In the genomic region with DNA sequence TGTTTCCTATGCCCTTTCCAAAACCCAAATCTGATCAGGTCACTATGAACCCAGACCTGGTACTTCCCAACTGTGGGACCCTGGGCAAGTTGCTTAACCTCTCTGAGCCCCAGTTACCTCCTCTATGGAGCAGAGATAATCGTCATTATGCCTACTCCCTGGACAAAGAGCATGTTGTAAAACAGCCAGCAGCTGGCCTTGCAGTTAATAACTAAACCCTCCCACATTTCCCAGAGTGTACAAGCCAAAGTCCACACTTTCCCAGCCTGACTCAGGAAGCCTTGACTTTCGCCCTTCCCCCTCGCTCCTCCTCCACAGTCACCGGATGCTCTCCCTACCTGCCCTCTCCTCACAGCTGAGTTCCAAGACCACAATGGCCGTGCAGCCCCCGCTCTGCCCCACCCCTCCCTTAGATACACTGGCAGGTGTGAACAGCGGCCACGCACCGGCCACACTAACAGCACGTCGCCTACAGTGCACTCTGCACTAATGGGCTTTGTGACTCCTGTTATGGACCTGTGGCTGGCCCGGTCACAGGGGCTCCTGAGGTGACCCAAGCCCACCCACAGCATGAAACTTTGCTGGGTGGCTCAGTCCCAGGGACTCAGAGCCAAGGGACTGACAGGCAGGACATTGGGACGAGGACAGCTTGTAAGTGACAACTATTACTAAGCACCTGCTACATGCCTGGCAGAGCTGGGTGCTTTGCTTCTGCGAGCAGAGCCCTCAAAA, we compare ENCODE assay signal across 1 cellular context.
TF ChIP-seq lines count a peak whose summit lies in the region.

No MANE protein-coding gene starts in this region.

TF ChIP-seq in HepG2, 621 proteins besides CTCF, POLR2A, EP300 and RAD21 (continued from another document and continues in another):
- TF ChIP-seq SALL1 (CRISPR knock-in tag; IDR thresholded peaks at IDR 0.05) = peak; percentile 99
- no peak; the same call in 1 of the 2 replicates for TF ChIP-seq ZFYVE20 (CRISPR knock-in tag; IDR thresholded peaks at IDR 0.05; ENCODE audit: borderline replicate concordance, low read depth)
- no peak; the same call in none of the 2 replicates for TF ChIP-seq NFYB (CRISPR knock-in tag; IDR thresholded peaks at IDR 0.05)
- TF ChIP-seq CBX5 (CRISPR knock-in tag; IDR thresholded peaks at IDR 0.05; ENCODE audit: borderline replicate concordance) = peak; percentile 98
- TF ChIP-seq ZC3H13 (CRISPR knock-in tag; IDR thresholded peaks at IDR 0.05) = peak; percentile 96
- peak; percentile 85; the same call in 1 of the 2 replicates for TF ChIP-seq SMAD9 (CRISPR knock-in tag; IDR thresholded peaks at IDR 0.05)
- peak; percentile 83 for TF ChIP-seq ZNF224 (CRISPR knock-in tag; IDR thresholded peaks at IDR 0.05)
- TF ChIP-seq, protein P1, sequence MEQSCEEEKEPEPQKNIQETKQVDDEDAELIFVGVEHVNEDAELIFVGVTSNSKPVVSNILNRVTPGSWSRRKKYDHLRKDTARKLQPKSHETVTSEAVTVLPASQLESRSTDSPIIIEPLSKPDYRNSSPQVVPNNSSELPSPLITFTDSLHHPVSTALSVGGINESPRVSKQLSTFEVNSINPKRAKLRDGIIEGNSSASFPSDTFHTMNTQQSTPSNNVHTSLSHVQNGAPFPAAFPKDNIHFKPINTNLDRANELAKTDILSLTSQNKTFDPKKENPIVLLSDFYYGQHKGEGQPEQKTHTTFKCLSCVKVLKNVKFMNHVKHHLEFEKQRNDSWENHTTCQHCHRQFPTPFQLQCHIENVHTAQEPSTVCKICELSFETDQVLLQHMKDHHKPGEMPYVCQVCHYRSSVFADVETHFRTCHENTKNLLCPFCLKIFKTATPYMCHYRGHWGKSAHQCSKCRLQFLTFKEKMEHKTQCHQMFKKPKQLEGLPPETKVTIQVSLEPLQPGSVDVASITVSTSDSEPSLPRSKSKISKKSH (CRISPR knock-in tag; IDR thresholded peaks at IDR 0.05; ENCODE audit: borderline replicate concordance) = peak; percentile 83; the same call in 1 of the 2 replicates
- TF ChIP-seq ZBTB8A (CRISPR knock-in tag; IDR thresholded peaks at IDR 0.05; ENCODE audit: borderline replicate concordance, low read depth) = peak; percentile 80; the same call in 1 of the 2 replicates
- TF ChIP-seq ZSCAN25 (CRISPR knock-in tag; IDR thresholded peaks at IDR 0.05) = peak; percentile 99
- TF ChIP-seq ZNF790 (CRISPR knock-in tag; IDR thresholded peaks at IDR 0.05; ENCODE audit: borderline replicate concordance) = 0 out of 2 replicates have a peak, but pooled peaks have one; percentile 58
- TF ChIP-seq, protein P2, sequence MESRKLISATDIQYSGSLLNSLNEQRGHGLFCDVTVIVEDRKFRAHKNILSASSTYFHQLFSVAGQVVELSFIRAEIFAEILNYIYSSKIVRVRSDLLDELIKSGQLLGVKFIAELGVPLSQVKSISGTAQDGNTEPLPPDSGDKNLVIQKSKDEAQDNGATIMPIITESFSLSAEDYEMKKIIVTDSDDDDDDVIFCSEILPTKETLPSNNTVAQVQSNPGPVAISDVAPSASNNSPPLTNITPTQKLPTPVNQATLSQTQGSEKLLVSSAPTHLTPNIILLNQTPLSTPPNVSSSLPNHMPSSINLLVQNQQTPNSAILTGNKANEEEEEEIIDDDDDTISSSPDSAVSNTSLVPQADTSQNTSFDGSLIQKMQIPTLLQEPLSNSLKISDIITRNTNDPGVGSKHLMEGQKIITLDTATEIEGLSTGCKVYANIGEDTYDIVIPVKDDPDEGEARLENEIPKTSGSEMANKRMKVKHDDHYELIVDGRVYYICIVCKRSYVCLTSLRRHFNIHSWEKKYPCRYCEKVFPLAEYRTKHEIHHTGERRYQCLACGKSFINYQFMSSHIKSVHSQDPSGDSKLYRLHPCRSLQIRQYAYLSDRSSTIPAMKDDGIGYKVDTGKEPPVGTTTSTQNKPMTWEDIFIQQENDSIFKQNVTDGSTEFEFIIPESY (CRISPR knock-in tag; IDR thresholded peaks at IDR 0.05) = peak; percentile 62; the same call in 1 of the 2 replicates
- peak; percentile 74; the same call in 1 of the 2 replicates for TF ChIP-seq NCOA5 (CRISPR knock-in tag; IDR thresholded peaks at IDR 0.05)
- TF ChIP-seq, protein P3, sequence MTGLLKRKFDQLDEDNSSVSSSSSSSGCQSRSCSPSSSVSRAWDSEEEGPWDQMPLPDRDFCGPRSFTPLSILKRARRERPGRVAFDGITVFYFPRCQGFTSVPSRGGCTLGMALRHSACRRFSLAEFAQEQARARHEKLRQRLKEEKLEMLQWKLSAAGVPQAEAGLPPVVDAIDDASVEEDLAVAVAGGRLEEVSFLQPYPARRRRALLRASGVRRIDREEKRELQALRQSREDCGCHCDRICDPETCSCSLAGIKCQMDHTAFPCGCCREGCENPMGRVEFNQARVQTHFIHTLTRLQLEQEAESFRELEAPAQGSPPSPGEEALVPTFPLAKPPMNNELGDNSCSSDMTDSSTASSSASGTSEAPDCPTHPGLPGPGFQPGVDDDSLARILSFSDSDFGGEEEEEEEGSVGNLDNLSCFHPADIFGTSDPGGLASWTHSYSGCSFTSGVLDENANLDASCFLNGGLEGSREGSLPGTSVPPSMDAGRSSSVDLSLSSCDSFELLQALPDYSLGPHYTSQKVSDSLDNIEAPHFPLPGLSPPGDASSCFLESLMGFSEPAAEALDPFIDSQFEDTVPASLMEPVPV (CRISPR knock-in tag; IDR thresholded peaks at IDR 0.05) = no peak
- peak; percentile 87; the same call in 1 of the 2 replicates for TF ChIP-seq JDP2 (CRISPR knock-in tag; IDR thresholded peaks at IDR 0.05; ENCODE audit: borderline replicate concordance)
- TF ChIP-seq ZNF660 (CRISPR knock-in tag; IDR thresholded peaks at IDR 0.05; ENCODE audit: borderline replicate concordance, low read depth) = peak; percentile 90; the same call in 1 of the 2 replicates
- peak; percentile 77; the same call in 1 of the 2 replicates for TF ChIP-seq KDM4B (CRISPR knock-in tag; IDR thresholded peaks at IDR 0.05)
- TF ChIP-seq BHLHE40 (IDR thresholded peaks at IDR 0.05; ENCODE audit: low read length) = peak; percentile 55; the same call in 1 of the 2 replicates
- TF ChIP-seq, protein P4, sequence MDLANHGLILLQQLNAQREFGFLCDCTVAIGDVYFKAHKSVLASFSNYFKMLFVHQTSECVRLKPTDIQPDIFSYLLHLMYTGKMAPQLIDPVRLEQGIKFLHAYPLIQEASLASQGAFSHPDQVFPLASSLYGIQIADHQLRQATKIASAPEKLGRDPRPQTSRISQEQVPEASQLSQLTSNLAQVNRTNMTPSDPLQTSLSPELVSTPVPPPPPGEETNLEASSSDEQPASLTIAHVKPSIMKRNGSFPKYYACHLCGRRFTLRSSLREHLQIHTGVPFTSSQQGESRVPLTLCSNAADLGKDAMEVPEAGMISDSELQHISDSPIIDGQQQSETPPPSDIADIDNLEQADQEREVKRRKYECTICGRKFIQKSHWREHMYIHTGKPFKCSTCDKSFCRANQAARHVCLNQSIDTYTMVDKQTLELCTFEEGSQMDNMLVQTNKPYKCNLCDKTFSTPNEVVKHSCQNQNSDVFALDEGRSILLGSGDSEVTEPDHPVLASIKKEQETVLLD (CRISPR knock-in tag; IDR thresholded peaks at IDR 0.05; ENCODE audit: low read depth) = peak; percentile 92
- TF ChIP-seq ZFAT (CRISPR knock-in tag; conservative IDR thresholded peaks at IDR 0.05) = no peak
- peak; percentile 94 for TF ChIP-seq HIVEP1 (CRISPR knock-in tag; IDR thresholded peaks at IDR 0.05)
- TF ChIP-seq, protein P5, sequence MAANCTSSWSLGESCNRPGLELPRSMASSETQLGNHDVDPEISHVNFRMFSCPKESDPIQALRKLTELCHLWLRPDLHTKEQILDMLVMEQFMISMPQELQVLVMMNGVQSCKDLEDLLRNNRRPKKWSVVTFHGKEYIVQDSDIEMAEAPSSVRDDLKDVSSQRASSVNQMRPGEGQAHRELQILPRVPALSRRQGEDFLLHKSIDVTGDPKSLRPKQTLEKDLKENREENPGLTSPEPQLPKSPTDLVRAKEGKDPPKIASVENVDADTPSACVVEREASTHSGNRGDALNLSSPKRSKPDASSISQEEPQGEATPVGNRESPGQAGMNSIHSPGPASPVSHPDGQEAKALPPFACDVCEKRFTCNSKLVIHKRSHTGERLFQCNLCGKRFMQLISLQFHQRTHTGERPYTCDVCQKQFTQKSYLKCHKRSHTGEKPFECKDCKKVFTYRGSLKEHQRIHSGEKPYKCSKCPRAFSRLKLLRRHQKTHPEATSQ (CRISPR knock-in tag; IDR thresholded peaks at IDR 0.05; ENCODE audit: borderline replicate concordance) = peak; percentile 59; the same call in 1 of the 2 replicates
- TF ChIP-seq ZNF17 (CRISPR knock-in tag; IDR thresholded peaks at IDR 0.05) = no peak
- no peak for TF ChIP-seq ZNF530 (CRISPR knock-in tag; IDR thresholded peaks at IDR 0.05; ENCODE audit: low read depth)
- no peak for TF ChIP-seq MTA3 (CRISPR knock-in tag; IDR thresholded peaks at IDR 0.05)
- TF ChIP-seq RXRA (CRISPR knock-in tag; IDR thresholded peaks at IDR 0.05) = peak; percentile 98
- peak; percentile 55 for TF ChIP-seq FOSL1 (CRISPR knock-in tag; IDR thresholded peaks at IDR 0.05; ENCODE audit: borderline replicate concordance)
- TF ChIP-seq ZNF569 (CRISPR knock-in tag; IDR thresholded peaks at IDR 0.05; ENCODE audit: borderline replicate concordance) = peak; percentile 46; the same call in 1 of the 2 replicates
- TF ChIP-seq, protein P6, sequence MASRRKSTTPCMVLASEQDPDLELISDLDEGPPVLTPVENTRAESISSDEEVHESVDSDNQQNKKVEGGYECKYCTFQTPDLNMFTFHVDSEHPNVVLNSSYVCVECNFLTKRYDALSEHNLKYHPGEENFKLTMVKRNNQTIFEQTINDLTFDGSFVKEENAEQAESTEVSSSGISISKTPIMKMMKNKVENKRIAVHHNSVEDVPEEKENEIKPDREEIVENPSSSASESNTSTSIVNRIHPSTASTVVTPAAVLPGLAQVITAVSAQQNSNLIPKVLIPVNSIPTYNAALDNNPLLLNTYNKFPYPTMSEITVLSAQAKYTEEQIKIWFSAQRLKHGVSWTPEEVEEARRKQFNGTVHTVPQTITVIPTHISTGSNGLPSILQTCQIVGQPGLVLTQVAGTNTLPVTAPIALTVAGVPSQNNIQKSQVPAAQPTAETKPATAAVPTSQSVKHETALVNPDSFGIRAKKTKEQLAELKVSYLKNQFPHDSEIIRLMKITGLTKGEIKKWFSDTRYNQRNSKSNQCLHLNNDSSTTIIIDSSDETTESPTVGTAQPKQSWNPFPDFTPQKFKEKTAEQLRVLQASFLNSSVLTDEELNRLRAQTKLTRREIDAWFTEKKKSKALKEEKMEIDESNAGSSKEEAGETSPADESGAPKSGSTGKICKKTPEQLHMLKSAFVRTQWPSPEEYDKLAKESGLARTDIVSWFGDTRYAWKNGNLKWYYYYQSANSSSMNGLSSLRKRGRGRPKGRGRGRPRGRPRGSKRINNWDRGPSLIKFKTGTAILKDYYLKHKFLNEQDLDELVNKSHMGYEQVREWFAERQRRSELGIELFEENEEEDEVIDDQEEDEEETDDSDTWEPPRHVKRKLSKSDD (CRISPR knock-in tag; IDR thresholded peaks at IDR 0.05; ENCODE audit: low read depth) = peak; percentile 97
- peak; percentile 89 for TF ChIP-seq SNAPC2 (CRISPR knock-in tag; IDR thresholded peaks at IDR 0.05)
- TF ChIP-seq ZNF160 (CRISPR knock-in tag; IDR thresholded peaks at IDR 0.05) = peak; percentile 98
- 0 out of 2 replicates have a peak, but pooled peaks have one; percentile 7 for TF ChIP-seq ZNF567 (CRISPR knock-in tag; IDR thresholded peaks at IDR 0.05; ENCODE audit: borderline replicate concordance)
- TF ChIP-seq MXI1 (IDR thresholded peaks at IDR 0.05; ENCODE audit: borderline replicate concordance, low read depth, low read length) = peak; percentile 78; the same call in 2 of the 3 replicates
- TF ChIP-seq ZNF737 (CRISPR knock-in tag; IDR thresholded peaks at IDR 0.05; ENCODE audit: borderline replicate concordance) = peak; percentile 84; the same call in 1 of the 2 replicates
- peak; percentile 95 for TF ChIP-seq HOXA3 (CRISPR knock-in tag; IDR thresholded peaks at IDR 0.05)
- TF ChIP-seq ZNF746 (CRISPR knock-in tag; IDR thresholded peaks at IDR 0.05) = peak; percentile 100
- TF ChIP-seq FOXP1 (IDR thresholded peaks at IDR 0.05) = peak; percentile 62
- TF ChIP-seq FOXP1 (CRISPR knock-in tag; IDR thresholded peaks at IDR 0.05) = peak; percentile 93
- TF ChIP-seq HNRNPUL1 (IDR thresholded peaks at IDR 0.05; ENCODE audit: low read depth, low read length) = no peak
- TF ChIP-seq, protein P7, sequence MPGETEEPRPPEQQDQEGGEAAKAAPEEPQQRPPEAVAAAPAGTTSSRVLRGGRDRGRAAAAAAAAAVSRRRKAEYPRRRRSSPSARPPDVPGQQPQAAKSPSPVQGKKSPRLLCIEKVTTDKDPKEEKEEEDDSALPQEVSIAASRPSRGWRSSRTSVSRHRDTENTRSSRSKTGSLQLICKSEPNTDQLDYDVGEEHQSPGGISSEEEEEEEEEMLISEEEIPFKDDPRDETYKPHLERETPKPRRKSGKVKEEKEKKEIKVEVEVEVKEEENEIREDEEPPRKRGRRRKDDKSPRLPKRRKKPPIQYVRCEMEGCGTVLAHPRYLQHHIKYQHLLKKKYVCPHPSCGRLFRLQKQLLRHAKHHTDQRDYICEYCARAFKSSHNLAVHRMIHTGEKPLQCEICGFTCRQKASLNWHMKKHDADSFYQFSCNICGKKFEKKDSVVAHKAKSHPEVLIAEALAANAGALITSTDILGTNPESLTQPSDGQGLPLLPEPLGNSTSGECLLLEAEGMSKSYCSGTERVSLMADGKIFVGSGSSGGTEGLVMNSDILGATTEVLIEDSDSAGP (CRISPR knock-in tag; IDR thresholded peaks at IDR 0.05; ENCODE audit: borderline replicate concordance) = peak; percentile 89
- TF ChIP-seq IRF2 (CRISPR knock-in tag; IDR thresholded peaks at IDR 0.05) = peak; percentile 85
- no peak for TF ChIP-seq NFE2L1 (CRISPR knock-in tag; IDR thresholded peaks at IDR 0.05; ENCODE audit: borderline replicate concordance)
- TF ChIP-seq, protein P8, sequence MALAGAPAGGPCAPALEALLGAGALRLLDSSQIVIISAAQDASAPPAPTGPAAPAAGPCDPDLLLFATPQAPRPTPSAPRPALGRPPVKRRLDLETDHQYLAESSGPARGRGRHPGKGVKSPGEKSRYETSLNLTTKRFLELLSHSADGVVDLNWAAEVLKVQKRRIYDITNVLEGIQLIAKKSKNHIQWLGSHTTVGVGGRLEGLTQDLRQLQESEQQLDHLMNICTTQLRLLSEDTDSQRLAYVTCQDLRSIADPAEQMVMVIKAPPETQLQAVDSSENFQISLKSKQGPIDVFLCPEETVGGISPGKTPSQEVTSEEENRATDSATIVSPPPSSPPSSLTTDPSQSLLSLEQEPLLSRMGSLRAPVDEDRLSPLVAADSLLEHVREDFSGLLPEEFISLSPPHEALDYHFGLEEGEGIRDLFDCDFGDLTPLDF (CRISPR knock-in tag; IDR thresholded peaks at IDR 0.05) = no peak; the same call in 1 of the 2 replicates
- 0 out of 2 replicates have a peak, but pooled peaks have one; percentile 89 for TF ChIP-seq FIP1L1 (IDR thresholded peaks at IDR 0.05; ENCODE audit: borderline replicate concordance, insufficient read depth, low read depth, low read length)
- peak; percentile 97 for TF ChIP-seq SAP130 (CRISPR knock-in tag; IDR thresholded peaks at IDR 0.05; ENCODE audit: low read depth)
